In genomic region chr17:45686250-45686649, GRCh38 we compare ENCODE assay signal across 1 cellular context.
TF ChIP-seq lines count a peak whose summit lies in the region.

No MANE protein-coding gene starts in this region.

TF ChIP-seq in K562, 482 proteins besides CTCF, POLR2A, EP300 and RAD21 (continued from another document):
- TF ChIP-seq UBTF (IDR thresholded peaks at IDR 0.05; ENCODE audit: borderline replicate concordance in 1 of 2, low read depth in 2 of 2, low read length in 2 of 2) (0 out of 4 replicates have a peak, but pooled peaks of 1 of the 2 experiments have one; percentile 20), FOXM1 (IDR thresholded peaks at IDR 0.05; ENCODE audit: low read depth) (0 out of 2 replicates have a peak, but pooled peaks have one; percentile 31), FOXM1 (CRISPR knock-in tag; IDR thresholded peaks at IDR 0.05; ENCODE audit: low read depth) (no peak), ARID1B (IDR thresholded peaks at IDR 0.05) (peak; percentile 75), CBFA2T3 (IDR thresholded peaks at IDR 0.05) (peak; percentile 76), CTBP1 (IDR thresholded peaks at IDR 0.05; ENCODE audit: borderline replicate concordance) (peak; percentile 55; the same call in 1 of the 2 replicates), HDGF (IDR thresholded peaks at IDR 0.05) (no peak), CBX3 (IDR thresholded peaks at IDR 0.05; ENCODE audit: borderline replicate concordance in 1 of 2, low read length in 2 of 2) (peak in 1 of 2 experiments; percentile 21; a peak in 1 of 3 replicates), RNF2 (IDR thresholded peaks at IDR 0.05) (no peak), SPI1 (IDR thresholded peaks at IDR 0.05; ENCODE audit: borderline replicate concordance, low read depth, low read length) (no peak), POLR3A (IDR thresholded peaks at IDR 0.05; ENCODE audit: borderline replicate concordance, extremely low read depth, insufficient read depth, insufficient read length) (no peak), ATF7 (IDR thresholded peaks at IDR 0.05) (0 out of 2 replicates have a peak, but pooled peaks have one; percentile 13), FOS (IDR thresholded peaks at IDR 0.05; ENCODE audit: extremely low read depth, insufficient read length) (no peak), ZNF766 (CRISPR knock-in tag; conservative IDR thresholded peaks at IDR 0.05) (no peak), ZNF583 (CRISPR knock-in tag; IDR thresholded peaks at IDR 0.05) (no peak), RBM22 (IDR thresholded peaks at IDR 0.05; ENCODE audit: low read depth, low read length, poor library complexity, severe bottlenecking) (no peak), ZNF445 (CRISPR knock-in tag; IDR thresholded peaks at IDR 0.05; ENCODE audit: low read depth) (no peak), STAT5A (IDR thresholded peaks at IDR 0.05; ENCODE audit: borderline replicate concordance, low read length) (peak; percentile 65), MAX (CRISPR knock-in tag; IDR thresholded peaks at IDR 0.05) (no peak), TRIM25 (IDR thresholded peaks at IDR 0.05; ENCODE audit: borderline replicate concordance) (no peak), ZNF316 (IDR thresholded peaks at IDR 0.05) (no peak), SMARCA4 (IDR thresholded peaks at IDR 0.05) (peak; percentile 49; the same call in 1 of the 2 replicates), CEBPG (CRISPR knock-in tag; IDR thresholded peaks at IDR 0.05) (no peak), CEBPG (tag; conservative IDR thresholded peaks at IDR 0.05 in 1 of 2, IDR thresholded peaks at IDR 0.05 in 1 of 2) (no peak), CBFA2T2 (conservative IDR thresholded peaks at IDR 0.05) (peak; percentile 51; the same call in 1 of the 2 replicates), ZNF232 (CRISPR knock-in tag; IDR thresholded peaks at IDR 0.05) (no peak), GATA2 (CRISPR knock-in tag; IDR thresholded peaks at IDR 0.05) (0 out of 2 replicates have a peak, but pooled peaks have one; percentile 17)
